Comparison of ENCODE assay signal across 18 cellular contexts in genomic region chr1:210700083-210700482, GRCh38.
"Had no signal": no experiment of that assay in that cellular context is flagged by ENCODE, and none has a peak within 500 bp of the region (broad histone marks: within the 10 kb centered on the region; RNA-seq: fewer than 3 reads in every experiment).

No MANE protein-coding gene starts in this region.

- H3K36me3 ChIP-seq: SJSA1 had no signal

- ATAC-seq: K562 had no signal

- H3K4me1 ChIP-seq: SJSA1 had no signal

- H3K9me3 ChIP-seq: SJSA1 had no signal

- DNase-seq: MV-4-11, NCI-H1048, NCI-H1105, NCI-H1417, NCI-H1436 treated with DMSO at 0.1 percent for 48 hours, NCI-H1694, NCI-H187 treated with DMSO at 0.1 percent for 48 hours, NCI-H2171 treated with DMSO at 0.1 percent for 48 hours, NCI-H345, NCI-H524, NCI-H526 treated with DMSO at 0.1 percent for 48 hours, NCI-H748 treated with DMSO at 0.1 percent for 48 hours, Right ventricle myocardium superior, RPMI8226, SIG-M5 had no signal

- H3K4me3 ChIP-seq: K562, SJSA1, SK-N-MC had no signal

- H3K27ac ChIP-seq: SJSA1, SK-N-MC had no signal

- H3K27me3 ChIP-seq: SJSA1 had no signal
